In the genomic region with DNA sequence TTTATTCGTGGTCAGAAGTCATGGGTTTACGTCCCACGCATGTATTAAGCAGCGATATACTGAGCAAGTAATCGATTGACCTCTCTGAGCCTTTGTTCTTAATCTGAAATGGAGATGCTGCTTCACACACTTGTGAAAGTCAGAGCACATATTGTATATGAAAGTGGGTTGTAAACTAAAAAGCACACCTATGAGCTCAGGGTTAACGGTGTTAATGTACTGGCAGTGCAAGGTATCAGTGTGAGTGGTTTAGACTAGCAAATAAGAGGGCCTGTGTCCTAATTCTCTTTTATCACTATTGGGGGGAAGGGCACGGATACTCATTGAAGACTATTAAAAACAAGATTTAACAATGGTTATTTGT, we compare ENCODE assay signal across 8 cellular contexts. TPM values are rescaled to one million over a fixed set of nuclear protein-coding genes. Genes with fewer than 3 reads are reported as not detected.
DNase-seq lines count a peak whose midpoint lies in the region; ATAC-seq and TF ChIP-seq lines count a peak whose summit lies in the region.

No MANE protein-coding gene starts in this region.

- H3K27me3 ChIP-seq in left lung (no peaks in the 10 kb centered on the region), transverse colon (no peaks in the 10 kb centered on the region)

- 7 to 40% methylated on average over 1 to 7 of the region's 7 CpGs for WGBS in transverse colon (ENCODE audit: low coverage in 1 of 2), 2 donors

- no peak for TF ChIP-seq CTCF in left lung (IDR thresholded peaks at IDR 0.05)
- no peak for TF ChIP-seq CTCF in transverse colon (IDR thresholded peaks at IDR 0.05)

- no peaks in the 10 kb centered on the region for H3K9me3 Mint-ChIP-seq in activated naive CD8-positive, alpha-beta T cell treated with anti-CD3 and anti-CD28 coated beads, Interleukin-2, amount 50 U/mL, for 24 hours

- in situ Hi-C loops in ACHN (cut with HindIII; ENCODE audit: low pct_ligation_motif_present, low pct_unique_long_range_greater_than_20kb, low sequenced_read_pairs) (no loop called here), transverse colon (cut with MboI; ENCODE audit: low pct_ligation_motif_present in 1 of 4, low pct_unique_long_range_greater_than_20kb in 1 of 4, low sequenced_read_pairs in 3 of 4) (no loop called here)

- H3K36me3 Mint-ChIP-seq in activated naive CD8-positive, alpha-beta T cell treated with anti-CD3 and anti-CD28 coated beads, Interleukin-2, amount 50 U/mL, for 24 hours (ENCODE audit: low read depth) = peaks cover 31% of the 10 kb centered on the region

- no peaks in the 10 kb centered on the region for H3K27me3 Mint-ChIP-seq in activated naive CD8-positive, alpha-beta T cell treated with anti-CD3 and anti-CD28 coated beads, Interleukin-2, amount 50 U/mL, for 24 hours

- H3K4me1 ChIP-seq in left lung (peaks cover 15 to 32% of the 10 kb centered on the region in 2 donors), transverse colon (peaks cover 13 to 27% (median 22%) of the 10 kb centered on the region in 4 donors)

- no peaks in the 10 kb centered on the region for H3K9me3 ChIP-seq in left lung
- no peaks in the 10 kb centered on the region for H3K9me3 ChIP-seq in transverse colon

- H3K4me3 ChIP-seq in left lung = peak overlapping the region; percentile 59 to 69
- peak overlapping the region; percentile 34 to 86 (median 76) for H3K4me3 ChIP-seq in transverse colon

- ATAC-seq in GM18907 (IDR thresholded peaks at IDR 0.05; ENCODE audit: unreplicated experiment) (peak; percentile 37), HG03280 (IDR thresholded peaks at IDR 0.05; ENCODE audit: unreplicated experiment) (peak; percentile 18), left lung (peak; percentile 6), HG03439 (IDR thresholded peaks at IDR 0.05; ENCODE audit: unreplicated experiment) (no peak)
- peak; percentile 11 for ATAC-seq in activated naive CD8-positive, alpha-beta T cell treated with anti-CD3 and anti-CD28 coated beads, Interleukin-2, amount 50 U/mL, for 24 hours

- TF ChIP-seq EP300 in transverse colon (IDR thresholded peaks at IDR 0.05; ENCODE audit: low read depth) = no peak

- H3K36me3 ChIP-seq in left lung = peaks cover 0 to 14% of the 10 kb centered on the region in 2 donors
- H3K36me3 ChIP-seq in transverse colon = peaks cover 0 to 8% (median 3%) of the 10 kb centered on the region in 4 donors

- peaks cover 31% of the 10 kb centered on the region for H3K4me1 Mint-ChIP-seq in activated naive CD8-positive, alpha-beta T cell treated with anti-CD3 and anti-CD28 coated beads, Interleukin-2, amount 50 U/mL, for 24 hours

- H3K27ac ChIP-seq in left lung (peak overlapping the region; percentile 85 to 91), transverse colon (peak overlapping the region; percentile 88 to 97 (median 94))

- DNase-seq in ACHN (peak; percentile 25), left lung (no peak), transverse colon (no peak)
- DNase-seq in activated naive CD8-positive, alpha-beta T cell treated with anti-CD3 and anti-CD28 coated beads, Interleukin-2, amount 50 U/mL, for 24 hours = no peak
- no peak for DNase-seq in stimulated activated naive CD4-positive, alpha-beta T cell (lab: John Stamatoyannopoulos, UW)

- H3K4me3 Mint-ChIP-seq in activated naive CD8-positive, alpha-beta T cell treated with anti-CD3 and anti-CD28 coated beads, Interleukin-2, amount 50 U/mL, for 24 hours = peak overlapping the region; percentile 99

- intact Hi-C loops in left lung (cut with DNase I) = no loop called here
- intact Hi-C loops in transverse colon (cut with DNase I; ENCODE audit: low total_unique reads) = no loop called here

- TF ChIP-seq POLR2A in transverse colon (IDR thresholded peaks at IDR 0.05) = no peak

- peak overlapping the region; percentile 95 for H3K27ac Mint-ChIP-seq in activated naive CD8-positive, alpha-beta T cell treated with anti-CD3 and anti-CD28 coated beads, Interleukin-2, amount 50 U/mL, for 24 hours

RNA-seq across cellular contexts. Expression of a gene that starts 0.7 kb away (rescaled TPM):
- total RNA-seq in left lung (10 to 100 TPM; 59.9 to 65.6 TPM), transverse colon (10 to 100 TPM; 10.5 to 45.1 (median 27.2) TPM)

RNA-seq across cellular contexts. Expression of a gene that starts 26.2 kb away (rescaled TPM):
- total RNA-seq in left lung (10 to 100 TPM; 82.2 to 99.0 TPM), transverse colon (10 to 100 TPM in 3 of 4 donors, 1 to 10 TPM in 1; 2.0 to 39.0 (median 22.3) TPM)
